ENCODE assay signal across 16 cellular contexts in genomic region chr2:17680119-17680518, GRCh38.
"Had no signal": no experiment of that assay in that cellular context is flagged by ENCODE, and none has a peak within 500 bp of the region (broad histone marks: within the 10 kb centered on the region; RNA-seq: fewer than 3 reads in every experiment).

No MANE protein-coding gene starts in this region.

- H3K27ac ChIP-seq: dorsolateral prefrontal cortex, transverse colon had no signal

- H3K4me1 ChIP-seq: transverse colon had no signal

- H3K4me3 ChIP-seq: dorsolateral prefrontal cortex, transverse colon had no signal

- H3K27me3 ChIP-seq: dorsolateral prefrontal cortex, transverse colon had no signal

- DNase-seq: activated CD4-positive, alpha-beta T cell treated with anti-CD3 and anti-CD28 coated beads, Interleukin-2, amount 50 U/mL, for 1 hour; activated CD8-positive, alpha-beta memory T cell treated with anti-CD3 and anti-CD28 coated beads for 24 hours; activated gamma-delta T cell treated with Interleukin-2 at 50 U/mL for 16 hours; activated naive CD8-positive, alpha-beta T cell treated with anti-CD3 and anti-CD28 coated beads for 36 hours; anterior cingulate cortex; dorsolateral prefrontal cortex; endodermal cell; nephron progenitor cell; occipital lobe; right cardiac atrium; small intestine; stimulated activated CD4-positive, alpha-beta T cell treated with anti-CD3 and anti-CD28 coated beads, Interleukin-4, amount 100 ng/mL, for 4 hours; stimulated activated CD8-positive, alpha-beta memory T cell treated with anti-CD3 and anti-CD28 coated beads, Interleukin-4, amount 100 ng/mL, for 48 hours; stimulated activated naive CD8-positive, alpha-beta T cell treated with anti-CD3 and anti-CD28 coated beads, Interleukin-15, Interleukin-2, amounts not matched to agents 100 U/mL and 50 U/mL, for 24 hours; transverse colon had no signal

- H3K9me3 ChIP-seq: transverse colon had no signal

- ATAC-seq: activated CD4-positive, CD25-positive, alpha-beta regulatory T cell treated with anti-CD3 and anti-CD28 coated beads, Interleukin-2, amount 50 U/mL, for 24 hours; right cardiac atrium; stimulated activated naive CD8-positive, alpha-beta T cell treated with anti-CD3 and anti-CD28 coated beads, Interleukin-15, Interleukin-2, amounts not matched to agents 100 U/mL and 50 U/mL, for 24 hours had no signal
